11 cellular contexts compared by ENCODE assay signal in genomic region chr6:7135755-7136154, GRCh38. TPM values are rescaled to one million over a fixed set of nuclear protein-coding genes. Genes with fewer than 3 reads are reported as not detected.
DNase-seq lines count a peak whose midpoint lies in the region; ATAC-seq lines count a peak whose summit lies in the region.
"Had no signal": no experiment of that assay in that cellular context is flagged by ENCODE, and none has a peak within 500 bp of the region (broad histone marks: within the 10 kb centered on the region; RNA-seq: fewer than 3 reads in every experiment).

No MANE protein-coding gene starts in this region.

- ATAC-seq in CD4-positive, CD25-positive, alpha-beta regulatory T cell (ENCODE audit: low read depth in 2 of 2) = no peak
- ATAC-seq in GM21529 (IDR thresholded peaks at IDR 0.05; ENCODE audit: unreplicated experiment) (peak; percentile 23), naive B cell (ENCODE audit: low read depth in 2 of 2) (no peak), GM19452 (IDR thresholded peaks at IDR 0.05; ENCODE audit: unreplicated experiment) (no peak), HG02852 (IDR thresholded peaks at IDR 0.05; ENCODE audit: unreplicated experiment) (no peak)
- ATAC-seq: activated CD4-positive, CD25-positive, alpha-beta regulatory T cell treated with anti-CD3 and anti-CD28 coated beads, Interleukin-2, amount 50 U/mL, for 24 hours had no signal

- H3K4me1 Mint-ChIP-seq in CD4-positive, CD25-positive, alpha-beta regulatory T cell = peaks cover 34 to 80% (median 64%) of the 10 kb centered on the region in 4 donors
- H3K4me1 Mint-ChIP-seq in naive B cell = peaks cover 30 to 70% (median 44%) of the 10 kb centered on the region in 3 donors

- H3K4me1 ChIP-seq in CD4-positive, CD25-positive, alpha-beta regulatory T cell (ENCODE audit: control insufficient read depth, insufficient read depth, low read length, poor library complexity, severe bottlenecking) = peaks cover 29% of the 10 kb centered on the region

- H3K36me3 ChIP-seq in CD4-positive, CD25-positive, alpha-beta regulatory T cell (ENCODE audit: control insufficient read depth, insufficient read depth, low read length) = no peaks in the 10 kb centered on the region
- peaks cover 3% of the 10 kb centered on the region; the same call in 1 of the 2 replicates for H3K36me3 ChIP-seq in SK-N-MC (ENCODE audit: insufficient read depth, low read length)

- no peaks in the 10 kb centered on the region for H3K27me3 Mint-ChIP-seq in CD4-positive, CD25-positive, alpha-beta regulatory T cell
- no peaks in the 10 kb centered on the region for H3K27me3 Mint-ChIP-seq in naive B cell

- H3K9me3 ChIP-seq in CD4-positive, CD25-positive, alpha-beta regulatory T cell (ENCODE audit: control insufficient read depth in 2 of 2, low read length in 2 of 2) = no peaks in the 10 kb centered on the region
- H3K9me3 ChIP-seq in SK-N-MC (ENCODE audit: low read depth, low read length) = no peaks in the 10 kb centered on the region
- H3K9me3 ChIP-seq: SJSA1 had no signal

- H3K4me3 Mint-ChIP-seq in CD4-positive, CD25-positive, alpha-beta regulatory T cell = peak overlapping the region in 1 of 4 donors; percentile 7
- H3K4me3 Mint-ChIP-seq in naive B cell = peak overlapping the region in 2 of 8 donors; percentile 4 to 12

- no peak for DNase-seq in CD4-positive, CD25-positive, alpha-beta regulatory T cell
- no peak for DNase-seq in SK-N-MC (ENCODE audit: low read depth, low spot score)
- DNase-seq in naive B cell = no peak
- no peak for DNase-seq in COLO668 (lab: John Stamatoyannopoulos, UW; ENCODE audit: unreplicated experiment)
- DNase-seq in amniotic stem cell (lab: John Stamatoyannopoulos, UW) = no peak
- DNase-seq: KBM-7 had no signal

- no peaks in the 10 kb centered on the region for H3K36me3 Mint-ChIP-seq in CD4-positive, CD25-positive, alpha-beta regulatory T cell
- no peaks in the 10 kb centered on the region for H3K36me3 Mint-ChIP-seq in naive B cell

- H3K27ac Mint-ChIP-seq in CD4-positive, CD25-positive, alpha-beta regulatory T cell = peak overlapping the region; percentile 72 to 88 (median 77)
- peak overlapping the region in 5 of 6 donors; percentile 62 to 98 (median 84) for H3K27ac Mint-ChIP-seq in naive B cell

- H3K9ac ChIP-seq in SK-N-MC (ENCODE audit: insufficient read length) = no peak overlapping the region

- H3K27ac ChIP-seq in CD4-positive, CD25-positive, alpha-beta regulatory T cell (ENCODE audit: insufficient read depth, low read length, poor library complexity, severe bottlenecking) = peak overlapping the region; percentile 28
- peak overlapping the region; percentile 90; the same call in 1 of the 2 replicates for H3K27ac ChIP-seq in SK-N-MC
- H3K27ac ChIP-seq: SJSA1 had no signal

- H3K9me3 Mint-ChIP-seq in CD4-positive, CD25-positive, alpha-beta regulatory T cell = no peaks in the 10 kb centered on the region
- H3K9me3 Mint-ChIP-seq in naive B cell = no peaks in the 10 kb centered on the region

- no peak overlapping the region for H3K4me3 ChIP-seq in CD4-positive, CD25-positive, alpha-beta regulatory T cell (ENCODE audit: low read depth, low read length)
- H3K4me3 ChIP-seq in SK-N-MC = no peak overlapping the region
- H3K4me3 ChIP-seq: SJSA1 had no signal

- no peaks in the 10 kb centered on the region for H3K27me3 ChIP-seq in CD4-positive, CD25-positive, alpha-beta regulatory T cell (ENCODE audit: control insufficient read depth, insufficient read depth, low read length)
- H3K27me3 ChIP-seq: SJSA1 had no signal

RNA-seq across cellular contexts. Expression of gene RREB1, which starts 28.0 kb away (rescaled TPM):
- 45.2 TPM for total RNA-seq in CD4-positive, CD25-positive, alpha-beta regulatory T cell
- polyA plus RNA-seq in CD4-positive, CD25-positive, alpha-beta regulatory T cell = 1 to 10 TPM; 1.2 to 3.8 (median 2.1) TPM
- 1 to 10 TPM; 1.5 to 9.9 (median 5.2) TPM for polyA plus RNA-seq in naive B cell (ENCODE audit: low read depth in 6 of 6)
